ENCODE assay signal across 8 cellular contexts in genomic region chr2:239222346-239223028, GRCh38.
DNase-seq lines count a peak whose midpoint lies in the region; ATAC-seq and TF ChIP-seq lines count a peak whose summit lies in the region.

No MANE protein-coding gene starts in this region.

- peak; percentile 32 for ATAC-seq in effector memory CD8-positive, alpha-beta T cell (replicated peaks)
- ATAC-seq in HG03378 (IDR thresholded peaks at IDR 0.05; ENCODE audit: unreplicated experiment) (no peak), HG02852 (IDR thresholded peaks at IDR 0.05; ENCODE audit: unreplicated experiment) (no peak)

- no peaks in the 10 kb centered on the region for H3K9me3 Mint-ChIP-seq in effector memory CD8-positive, alpha-beta T cell
- H3K9me3 Mint-ChIP-seq in neural progenitor cell = peaks cover 13% of the 10 kb centered on the region

- DNase-seq in NOMO-1 treated with DMSO at 0.1 percent for 48 hours (lab: John Stamatoyannopoulos, UW; ENCODE audit: unreplicated experiment) (peak; percentile 86), neural progenitor cell (ENCODE audit: low spot score) (no peak), DMS53 (lab: John Stamatoyannopoulos, UW) (no peak), midbrain (lab: John Stamatoyannopoulos, UW) (no peak)
- DNase-seq in effector memory CD8-positive, alpha-beta T cell = no peak

- H3K9ac ChIP-seq in BLaER1 treated with 17β-estradiol and CSF1 and Interleukin-3, amounts not matched to agents 10 nM and 100 nM = peak overlapping the region; percentile 53 to 84 (median 82); a peak in 21 of 22 replicates
- H3K9ac ChIP-seq in neural progenitor cell = no peak overlapping the region

- peak overlapping the region in 8 of 10 experiments; percentile 3 to 48 (median 14); a peak in 10 of 20 replicates for H3K4me3 ChIP-seq in BLaER1 treated with 17β-estradiol and CSF1 and Interleukin-3, amounts not matched to agents 10 nM and 100 nM
- H3K4me3 ChIP-seq in neural progenitor cell = no peak overlapping the region

- H3K4me1 Mint-ChIP-seq in effector memory CD8-positive, alpha-beta T cell (ENCODE audit: low read depth in 2 of 2) = peaks cover 56 to 69% of the 10 kb centered on the region in 2 donors
- H3K4me1 Mint-ChIP-seq in neural progenitor cell = peaks cover 50% of the 10 kb centered on the region

- no peaks in the 10 kb centered on the region for H3K27me3 ChIP-seq in BLaER1 treated with 17β-estradiol and CSF1 and Interleukin-3, amounts not matched to agents 10 nM and 100 nM
- H3K27me3 ChIP-seq in neural progenitor cell = no peaks in the 10 kb centered on the region

- peaks cover 0 to 13% (median 0%) of the 10 kb centered on the region in 11 experiments; a peak in 4 of 22 replicates for H3K9me3 ChIP-seq in BLaER1 treated with 17β-estradiol and CSF1 and Interleukin-3, amounts not matched to agents 10 nM and 100 nM (replicated peaks in 1 of 11)
- H3K9me3 ChIP-seq in neural progenitor cell (ENCODE audit: low read depth) = no peaks in the 10 kb centered on the region

- TF ChIP-seq CTCF in neural progenitor cell (IDR thresholded peaks at IDR 0.05) = no peak

- H3K27me3 Mint-ChIP-seq in effector memory CD8-positive, alpha-beta T cell = no peaks in the 10 kb centered on the region
- peaks cover 5% of the 10 kb centered on the region for H3K27me3 Mint-ChIP-seq in neural progenitor cell (ENCODE audit: insufficient read depth, low read depth)

- peaks cover 0 to 85% (median 0%) of the 10 kb centered on the region in 11 experiments; a peak in 8 of 22 replicates for H4K20me1 ChIP-seq in BLaER1 treated with 17β-estradiol and CSF1 and Interleukin-3, amounts not matched to agents 10 nM and 100 nM
- peaks cover 49% of the 10 kb centered on the region for H4K20me1 ChIP-seq in neural progenitor cell (ENCODE audit: low read depth)

- H3K36me3 Mint-ChIP-seq in effector memory CD8-positive, alpha-beta T cell (ENCODE audit: insufficient read depth) = no peaks in the 10 kb centered on the region
- H3K36me3 Mint-ChIP-seq in neural progenitor cell = peaks cover 2% of the 10 kb centered on the region

- H3F3A ChIP-seq in neural progenitor cell (ENCODE audit: low read depth) = no peaks in the 10 kb centered on the region

- H3K27ac Mint-ChIP-seq in effector memory CD8-positive, alpha-beta T cell = peak overlapping the region; percentile 39 to 90
- peak overlapping the region; percentile 81 for H3K27ac Mint-ChIP-seq in neural progenitor cell

- peaks cover 75% of the 10 kb centered on the region for H3K79me2 ChIP-seq in neural progenitor cell (ENCODE audit: low read depth)

- peaks cover 69 to 84% (median 83%) of the 10 kb centered on the region in 10 experiments for H3K4me1 ChIP-seq in BLaER1 treated with 17β-estradiol and CSF1 and Interleukin-3, amounts not matched to agents 10 nM and 100 nM
- peaks cover 12% of the 10 kb centered on the region for H3K4me1 ChIP-seq in neural progenitor cell

- peak overlapping the region; percentile 82 to 95 (median 90) for H3K4me2 ChIP-seq in BLaER1 treated with 17β-estradiol and CSF1 and Interleukin-3, amounts not matched to agents 10 nM and 100 nM
- H3K4me2 ChIP-seq in neural progenitor cell = no peak overlapping the region

- H3K27ac ChIP-seq in BLaER1 treated with 17β-estradiol and CSF1 and Interleukin-3, amounts not matched to agents 10 nM and 100 nM = peak overlapping the region; percentile 54 to 98 (median 94); a peak in 21 of 22 replicates
- no peak overlapping the region for H3K27ac ChIP-seq in neural progenitor cell

- 0 out of 22 replicates have a peak, but pooled peaks cover 0 to 4% (median 0%) of the 10 kb centered on the region in 11 experiments for H3K36me3 ChIP-seq in BLaER1 treated with 17β-estradiol and CSF1 and Interleukin-3, amounts not matched to agents 10 nM and 100 nM
- H3K36me3 ChIP-seq in neural progenitor cell = no peaks in the 10 kb centered on the region

- H2AFZ ChIP-seq in neural progenitor cell (replicated peaks) = no peak overlapping the region

- peak overlapping the region; percentile 37 to 60 for H3K4me3 Mint-ChIP-seq in effector memory CD8-positive, alpha-beta T cell
- no peak overlapping the region for H3K4me3 Mint-ChIP-seq in neural progenitor cell
